ENCODE assay signal across 8 cellular contexts in the genomic region with DNA sequence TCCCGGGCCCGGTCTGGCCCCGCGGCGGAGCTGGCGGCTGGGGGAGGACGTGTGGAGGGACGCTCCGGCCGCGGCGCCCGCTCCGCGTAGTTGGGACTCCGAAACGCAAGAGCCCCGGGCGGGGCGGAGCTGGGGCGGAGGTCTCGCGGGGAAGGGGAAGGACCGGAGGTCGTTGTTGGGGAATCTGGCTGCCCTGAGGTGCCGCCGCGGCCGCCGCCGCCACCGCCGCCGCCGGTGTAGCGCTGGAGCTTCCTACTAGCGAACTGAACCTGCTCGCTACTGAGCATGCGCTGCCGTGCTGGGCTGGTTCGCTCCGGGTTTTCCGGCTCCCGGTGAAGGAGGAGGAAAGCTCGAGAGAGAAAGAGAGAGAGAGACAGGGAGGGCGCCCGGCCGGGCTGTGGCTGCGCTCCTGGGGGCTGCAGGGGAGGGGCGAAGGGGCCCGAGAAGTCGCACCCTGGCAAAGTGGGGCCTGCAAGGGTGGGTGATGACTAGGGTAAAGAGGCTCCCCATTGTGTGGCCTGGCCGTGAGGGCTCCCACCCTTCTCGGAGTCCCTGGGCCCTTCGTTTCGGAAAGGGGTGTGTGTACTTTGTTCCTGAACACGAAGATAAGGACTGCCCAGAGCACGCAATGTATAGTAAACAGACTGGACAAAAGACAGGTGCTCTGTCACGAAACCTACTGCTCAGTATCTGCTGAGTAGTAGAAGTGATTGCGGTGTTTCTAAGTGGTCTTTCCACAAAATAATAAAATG. TPM values are rescaled to one million over a fixed set of nuclear protein-coding genes. Genes with fewer than 3 reads are reported as not detected.
DNase-seq lines count a peak whose midpoint lies in the region; ATAC-seq, FAIRE-seq and TF ChIP-seq lines count a peak whose summit lies in the region.

A gene (minus strand): TSS at position 281 of the 752 bp plus-strand sequence. CDS start 629 bp downstream, outside the sequence.

- H3K27ac ChIP-seq in CD4-positive, CD25-positive, alpha-beta regulatory T cell (ENCODE audit: insufficient read depth, low read length, poor library complexity, severe bottlenecking) = peak within 1 kb of the TSS; percentile 87
- H3K27ac ChIP-seq in HepG2 (ENCODE audit: extremely low read length, insufficient read depth, low read length) = peak within 1 kb of the TSS; percentile 95

- peak; percentile 35 for TF ChIP-seq CTCF in HepG2 (CRISPR knock-in tag; IDR thresholded peaks at IDR 0.05)

- peaks cover 3% of the 10 kb centered on the region for H3K36me3 ChIP-seq in CD4-positive, CD25-positive, alpha-beta regulatory T cell (ENCODE audit: control insufficient read depth, insufficient read depth, low read length)
- peaks cover 3 to 14% of the 10 kb centered on the region in 2 experiments for H3K36me3 ChIP-seq in HepG2 (replicated peaks in 1 of 2; ENCODE audit: control insufficient read depth in 1 of 2, insufficient read depth in 2 of 2, low read length in 2 of 2)

- ATAC-seq in CD4-positive, CD25-positive, alpha-beta regulatory T cell (ENCODE audit: low read depth in 2 of 2) = peak; percentile 41 to 47
- ATAC-seq in GM19452 (IDR thresholded peaks at IDR 0.05; ENCODE audit: unreplicated experiment) = peak; percentile 52
- ATAC-seq in HG03575 (IDR thresholded peaks at IDR 0.05; ENCODE audit: extremely low read depth, insufficient number of reproducible peaks, low FRiP score, unreplicated experiment) = peak; percentile 22
- peak; percentile 70 for ATAC-seq in HepG2

- CTCF ChIA-PET in HepG2 (lab: Yijun Ruan, JAX; ENCODE audit: low intra/inter-chr PET ratio, low total read pairs) = interaction anchor here (7.2 kb wide), 1 partner anchor 108 kb away, joined by 53 read pairs; no protein-coding TSS in a partner anchor

- POLR2A ChIA-PET in HepG2 (lab: Yijun Ruan, JAX) = interaction anchor here (0.8 to 4.1 kb wide), 27 partner anchors 9 to 405 kb away, joined by 3 to 71 read pairs (median 4); a partner anchor contains a TSS

- intact Hi-C loops in HepG2 (cut with micrococcal nuclease; ENCODE audit: unreplicated experiment) = loop anchor here (1.0 to 10.0 kb wide), 4 partner anchors 19 to 366 kb away; a partner anchor contains a TSS

- H3K9ac ChIP-seq in HepG2 (ENCODE audit: insufficient read depth, low read depth, low read length) = peak within 1 kb of the TSS; percentile 82

- H3K9me3 Mint-ChIP-seq in CD4-positive, CD25-positive, alpha-beta regulatory T cell = no peaks in the 10 kb centered on the region

- peak within 1 kb of the TSS; percentile 94 for H3K4me3 ChIP-seq in CD4-positive, CD25-positive, alpha-beta regulatory T cell (ENCODE audit: low read depth, low read length)
- peak within 1 kb of the TSS; percentile 69 to 87 (median 80) for H3K4me3 ChIP-seq in HepG2 (replicated peaks in 1 of 3; ENCODE audit: insufficient read depth in 1 of 3, low read depth in 2 of 3, low read length in 3 of 3)

- no peaks in the 10 kb centered on the region for H3K27me3 ChIP-seq in CD4-positive, CD25-positive, alpha-beta regulatory T cell (ENCODE audit: control insufficient read depth, insufficient read depth, low read length)
- no peaks in the 10 kb centered on the region; a peak in 1 of 5 replicates for H3K27me3 ChIP-seq in HepG2 (ENCODE audit: control insufficient read depth in 1 of 2, insufficient read depth in 2 of 2, low read length in 2 of 2)

- H3K4me3 Mint-ChIP-seq in CD4-positive, CD25-positive, alpha-beta regulatory T cell = peak within 1 kb of the TSS; percentile 94 to 99 (median 96)

- peaks cover 39% of the 10 kb centered on the region for H4K20me1 ChIP-seq in HepG2 (ENCODE audit: insufficient read depth, low read length)

- no peaks in the 10 kb centered on the region for H3K9me3 ChIP-seq in CD4-positive, CD25-positive, alpha-beta regulatory T cell (ENCODE audit: control insufficient read depth in 2 of 2, low read length in 2 of 2)
- no peaks in the 10 kb centered on the region for H3K9me3 ChIP-seq in HepG2 (ENCODE audit: low read length)

- no peak within 1 kb of the TSS for H2AFZ ChIP-seq in HepG2 (ENCODE audit: low read length)

- TF ChIP-seq RAD21 in HepG2 (CRISPR knock-in tag; IDR thresholded peaks at IDR 0.05) = peak; percentile 49; the same call in 1 of the 2 replicates

- peaks cover 10% of the 10 kb centered on the region for H3K36me3 Mint-ChIP-seq in CD4-positive, CD25-positive, alpha-beta regulatory T cell

- peak; percentile 56 for FAIRE-seq in HepG2 (lab: Jason Lieb, UNC)

- peaks cover 44 to 77% (median 61%) of the 10 kb centered on the region in 4 donors for H3K4me1 Mint-ChIP-seq in CD4-positive, CD25-positive, alpha-beta regulatory T cell

- no peaks in the 10 kb centered on the region for H3K27me3 Mint-ChIP-seq in CD4-positive, CD25-positive, alpha-beta regulatory T cell

- TF ChIP-seq POLR2A in HepG2 (IDR thresholded peaks at IDR 0.05; ENCODE audit: insufficient read depth in 1 of 2, low read depth in 2 of 2, low read length in 2 of 2) = peak; percentile 81 to 93

- DNase-seq in CD4-positive, CD25-positive, alpha-beta regulatory T cell = peak; percentile 87 to 94 (median 91)
- DNase-seq in NCI-H82 (lab: John Stamatoyannopoulos, UW) = peak; percentile 97
- DNase-seq in activated CD4-positive, alpha-beta T cell treated with anti-CD3 and anti-CD28 coated beads, Interleukin-2, amount 50 U/mL, for 48 hours = peak; percentile 95 to 96
- peak; percentile 96 for DNase-seq in dermis blood vessel endothelial cell
- DNase-seq in HepG2 (ENCODE audit: low spot score) = peak; percentile 96
- peak; percentile 94 for DNase-seq in stimulated activated CD4-positive, alpha-beta T cell treated with anti-CD3 and anti-CD28 coated beads, Interleukin-4, amount 100 ng/mL, for 1 hour

- H3K79me2 ChIP-seq in HepG2 (ENCODE audit: insufficient read depth, low read length) = peaks cover 47% of the 10 kb centered on the region

- 0% methylated on average over 37 of the region's 60 CpGs for WGBS in HepG2 (ENCODE audit: low lambda C conversion rate)

- H3K4me2 ChIP-seq in HepG2 (ENCODE audit: low read depth, low read length) = peak within 1 kb of the TSS; percentile 96

- no TSS peak for BruUV-seq in HepG2 (replicated peaks; lab: Mats Ljungman, UMichigan)

- in situ Hi-C loops in HepG2 (cut with HindIII; ENCODE audit: extremely low pct_ligation_motif_present, low pct_unique_long_range_greater_than_20kb) = no loop called here

- TF ChIP-seq EP300 in HepG2 (IDR thresholded peaks at IDR 0.05; ENCODE audit: low read depth in 2 of 2, low read length in 2 of 2) = peak; percentile 54 to 61
- peak; percentile 80; the same call in 1 of the 2 replicates for TF ChIP-seq EP300 in HepG2 (CRISPR knock-in tag; IDR thresholded peaks at IDR 0.05; ENCODE audit: borderline replicate concordance)

- peak within 1 kb of the TSS; percentile 96 to 98 (median 97) for H3K27ac Mint-ChIP-seq in CD4-positive, CD25-positive, alpha-beta regulatory T cell

- H3K4me1 ChIP-seq in CD4-positive, CD25-positive, alpha-beta regulatory T cell (ENCODE audit: control insufficient read depth, insufficient read depth, low read length, poor library complexity, severe bottlenecking) = peaks cover 54% of the 10 kb centered on the region
- peaks cover 63% of the 10 kb centered on the region for H3K4me1 ChIP-seq in HepG2 (ENCODE audit: insufficient read depth, low read length)

TF ChIP-seq in HepG2, 621 proteins besides CTCF, POLR2A, EP300 and RAD21 (continues in another document):
- peak; percentile 98 for TF ChIP-seq ZFX (CRISPR knock-in tag; IDR thresholded peaks at IDR 0.05; ENCODE audit: low read depth)
- TF ChIP-seq ZFP37 (CRISPR knock-in tag; IDR thresholded peaks at IDR 0.05; ENCODE audit: borderline replicate concordance) = peak; percentile 79; the same call in 1 of the 2 replicates
- TF ChIP-seq, protein P1, sequence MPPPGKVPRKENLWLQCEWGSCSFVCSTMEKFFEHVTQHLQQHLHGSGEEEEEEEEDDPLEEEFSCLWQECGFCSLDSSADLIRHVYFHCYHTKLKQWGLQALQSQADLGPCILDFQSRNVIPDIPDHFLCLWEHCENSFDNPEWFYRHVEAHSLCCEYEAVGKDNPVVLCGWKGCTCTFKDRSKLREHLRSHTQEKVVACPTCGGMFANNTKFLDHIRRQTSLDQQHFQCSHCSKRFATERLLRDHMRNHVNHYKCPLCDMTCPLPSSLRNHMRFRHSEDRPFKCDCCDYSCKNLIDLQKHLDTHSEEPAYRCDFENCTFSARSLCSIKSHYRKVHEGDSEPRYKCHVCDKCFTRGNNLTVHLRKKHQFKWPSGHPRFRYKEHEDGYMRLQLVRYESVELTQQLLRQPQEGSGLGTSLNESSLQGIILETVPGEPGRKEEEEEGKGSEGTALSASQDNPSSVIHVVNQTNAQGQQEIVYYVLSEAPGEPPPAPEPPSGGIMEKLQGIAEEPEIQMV (CRISPR knock-in tag; IDR thresholded peaks at IDR 0.05; ENCODE audit: low read depth) = peak; percentile 76
- TF ChIP-seq MAZ (IDR thresholded peaks at IDR 0.05; ENCODE audit: borderline replicate concordance, low read depth, low read length) = peak; percentile 98
- peak; percentile 79 for TF ChIP-seq MAZ (CRISPR knock-in tag; IDR thresholded peaks at IDR 0.05; ENCODE audit: low read depth)

RNA-seq across cellular contexts. Expression of the gene that starts here (rescaled TPM):
- total RNA-seq in CD4-positive, CD25-positive, alpha-beta regulatory T cell = 50.4 TPM
- polyA plus RNA-seq in CD4-positive, CD25-positive, alpha-beta regulatory T cell = 10 to 100 TPM in 3 of 4 donors, 1 to 10 TPM in 1; 5.5 to 15.2 (median 11.9) TPM
- 13.1 and 24.9 TPM in 2 replicates for total RNA-seq in dermis blood vessel endothelial cell
- total RNA-seq in HepG2 (2016; rRNA removed; fragmentation: Illumina TruSeq; extraction: Trizol) = 20.8 and 26.6 TPM in 2 replicates
- total RNA-seq in HepG2 (2016; cell fraction: cytosol; rRNA removed; fragmentation: Illumina TruSeq; extraction: Trizol; ENCODE audit: low read depth) = 3.2 and 4.1 TPM in 2 replicates
- total RNA-seq in HepG2 (2016; cell fraction: insoluble cytoplasmic fraction; rRNA removed; fragmentation: Illumina TruSeq; extraction: Trizol) = 21.0 and 28.9 TPM in 2 replicates
- total RNA-seq in HepG2 (2016; cell fraction: membrane; rRNA removed; fragmentation: Illumina TruSeq; extraction: Trizol) = 12.6 and 14.3 TPM in 2 replicates
- 49.5 and 63.9 TPM in 2 replicates for total RNA-seq in HepG2 (2016; cell fraction: nucleus; rRNA removed; fragmentation: Illumina TruSeq; extraction: Trizol)
- 39.5 and 60.4 TPM in 2 replicates for polyA plus RNA-seq in HepG2 (2011; rRNA removed)
- 23.4 and 41.7 TPM in 2 replicates for polyA plus RNA-seq in HepG2 (2011; cell fraction: cytosol; rRNA removed)
- polyA plus RNA-seq in HepG2 (2011; cell fraction: nucleus; rRNA removed) = 69.6 and 75.7 TPM in 2 replicates
- 31.5 and 37.6 TPM in 2 replicates for polyA plus RNA-seq in HepG2 (2012)
- 0.43 and 0.49 TPM in 2 replicates for polyA plus RNA-seq in HepG2 (2016; cell fraction: cytosol; fragmentation: Illumina TruSeq; extraction: Trizol; ENCODE audit: low read depth)
- 21.4 and 27.3 TPM in 2 replicates for polyA plus RNA-seq in HepG2 (2016; cell fraction: insoluble cytoplasmic fraction; fragmentation: Illumina TruSeq; extraction: Trizol; ENCODE audit: low read depth)
- polyA plus RNA-seq in HepG2 (2016; cell fraction: membrane; fragmentation: Illumina TruSeq; extraction: Trizol; ENCODE audit: low read depth) = 2.0 and 2.7 TPM in 2 replicates
- 56.1 and 68.3 TPM in 2 replicates for polyA plus RNA-seq in HepG2 (2016; cell fraction: nucleus; fragmentation: Illumina TruSeq; extraction: Trizol; ENCODE audit: insufficient read depth, low read depth)
- polyA minus RNA-seq in HepG2 (2011; rRNA and poly(A)+ RNA removed; ENCODE audit: low replicate concordance) = 40.4 and 54.0 TPM in 2 replicates
- polyA minus RNA-seq in HepG2 (2011; cell fraction: cytosol; rRNA and poly(A)+ RNA removed) = 39.9 and 41.5 TPM in 2 replicates
- 211 and 214 TPM in 2 replicates for polyA minus RNA-seq in HepG2 (2011; cell fraction: nucleus; rRNA and poly(A)+ RNA removed)

Comparison
In these comparisons a context has a peak if more than half of its experiments do, and no peak if none do; other contexts are left out.
1. Peak in every context shown above with its lines: DNase-seq, ATAC-seq, H3K4me3 ChIP-seq and H3K27ac ChIP-seq.